10 cellular contexts compared by ENCODE assay signal in genomic region chr1:32181563-32181962, GRCh38. TPM values are rescaled to one million over a fixed set of nuclear protein-coding genes. Genes with fewer than 3 reads are reported as not detected.
DNase-seq lines count a peak whose midpoint lies in the region; ATAC-seq and TF ChIP-seq lines count a peak whose summit lies in the region.
"Had no signal": no experiment of that assay in that cellular context is flagged by ENCODE, and none has a peak within 500 bp of the region (broad histone marks: within the 10 kb centered on the region; RNA-seq: fewer than 3 reads in every experiment).

No MANE protein-coding gene starts in this region.

- TF ChIP-seq CTCF in WI38 (IDR thresholded peaks at IDR 0.05; ENCODE audit: low read depth, low read length) (no peak), fibroblast of mammary gland (conservative IDR thresholded peaks at IDR 0.05; ENCODE audit: control insufficient read depth, insufficient read depth, low read depth, low read length) (no peak)

- no peaks in the 10 kb centered on the region for H3K9me2 ChIP-seq in GM23248 (ENCODE audit: insufficient read depth)

- H3K36me3 ChIP-seq in GM23248 (ENCODE audit: low read depth) (peaks cover 26% of the 10 kb centered on the region), skeletal muscle tissue (ENCODE audit: control insufficient read depth in 3 of 3, insufficient read depth in 3 of 3, low read length in 3 of 3) (peaks cover 18 to 31% (median 28%) of the 10 kb centered on the region in 3 donors)

- peak; percentile 38 for DNase-seq in GM23248
- no peak for DNase-seq in fibroblast of mammary gland (ENCODE audit: low read depth)
- DNase-seq in NCI-H2029 (lab: John Stamatoyannopoulos, UW): no peak
- DNase-seq: activated CD8-positive, alpha-beta memory T cell treated with anti-CD3 and anti-CD28 coated beads for 24 hours; NCI-H774; stimulated activated CD4-positive, alpha-beta T cell treated with anti-CD3 and anti-CD28 coated beads, Interleukin-12 subunit alpha, Interleukin-12 subunit beta, amount 100 ng/mL, for 4 hours had no signal

- peak overlapping the region; percentile 99 for H3K4me2 ChIP-seq in GM23248 (ENCODE audit: unreplicated experiment)

- in situ Hi-C loops in GM23248 (cut with MboI): no loop called here

- 12 to 15% methylated on average over 5 of the region's 5 CpGs for WGBS in GM23248 (ENCODE audit: low coverage in 1 of 2, low lambda C conversion rate in 2 of 2, missing lambda C conversion rate in 2 of 2), 2 experiments

- no peaks in the 10 kb centered on the region for H3K27me3 ChIP-seq in GM23248 (replicated peaks; ENCODE audit: insufficient read depth)
- H3K27me3 ChIP-seq in skeletal muscle tissue (ENCODE audit: control insufficient read depth in 3 of 3, insufficient read depth in 3 of 3, low read length in 3 of 3): no peaks in the 10 kb centered on the region

- H4K20me1 ChIP-seq in GM23248 (ENCODE audit: insufficient read depth): peaks cover 5% of the 10 kb centered on the region; the same call in 1 of the 2 replicates

- H3K27ac ChIP-seq in GM23248 (peak overlapping the region; percentile 99; the same call in 1 of the 2 replicates), skeletal muscle tissue (ENCODE audit: low read depth, low read length) (no peak overlapping the region)

- no peak for ATAC-seq in HG02588 (IDR thresholded peaks at IDR 0.05; ENCODE audit: unreplicated experiment)
- ATAC-seq in HG03469 (IDR thresholded peaks at IDR 0.05; ENCODE audit: unreplicated experiment): no peak

- H3K79me2 ChIP-seq in GM23248 (ENCODE audit: insufficient read depth): peaks cover 65% of the 10 kb centered on the region

- H3K4me3 ChIP-seq in GM23248 (peak overlapping the region; percentile 92), WI38 (ENCODE audit: low read depth, low read length) (peak overlapping the region; percentile 34), fibroblast of mammary gland (ENCODE audit: control insufficient read depth, low read depth, low read length) (peak overlapping the region; percentile 64), skeletal muscle tissue (ENCODE audit: low read length in 3 of 3) (peak overlapping the region; percentile 49 to 88 (median 83))

- H3K9ac ChIP-seq in GM23248 (peak overlapping the region; percentile 99), skeletal muscle tissue (ENCODE audit: low read depth in 1 of 3, low read length in 3 of 3) (peak overlapping the region; percentile 49 to 97 (median 92))

- no peaks in the 10 kb centered on the region for H3K9me3 ChIP-seq in GM23248 (ENCODE audit: low read depth)
- no peaks in the 10 kb centered on the region for H3K9me3 ChIP-seq in skeletal muscle tissue (ENCODE audit: control insufficient read depth in 3 of 3, low read length in 3 of 3)

- no peak overlapping the region for H2AFZ ChIP-seq in GM23248

- H3F3A ChIP-seq in GM23248 (ENCODE audit: insufficient read depth): peaks cover 44% of the 10 kb centered on the region

- H3K4me1 ChIP-seq in GM23248 (ENCODE audit: insufficient read depth) (peaks cover 39% of the 10 kb centered on the region), skeletal muscle tissue (ENCODE audit: control insufficient read depth in 3 of 3, insufficient read depth in 3 of 3, low read length in 3 of 3) (peaks cover 41 to 50% (median 42%) of the 10 kb centered on the region in 3 donors)

RNA-seq across cellular contexts. Expression of gene TXLNA, which starts 2.1 kb away (rescaled TPM):
- 92.1 and 99.9 TPM in 2 replicates for total RNA-seq in GM23248 (2014; rRNA removed; shearing (Covaris generic))
- 77.5 and 77.6 TPM in 2 replicates for polyA plus RNA-seq in GM23248 (2016; fragmentation: Nextera tagmentation; extraction: Ambion mirVana)
- total RNA-seq in skeletal muscle tissue: 30.8 TPM

RNA-seq across cellular contexts. Expression of gene CCDC28B, which starts 18.8 kb away (rescaled TPM):
- total RNA-seq in GM23248 (2014; rRNA removed; shearing (Covaris generic)): 10.4 and 17.7 TPM in 2 replicates
- 19.7 TPM in 2 replicates for polyA plus RNA-seq in GM23248 (2016; fragmentation: Nextera tagmentation; extraction: Ambion mirVana)
- total RNA-seq in skeletal muscle tissue: 58.5 TPM

RNA-seq across cellular contexts. Expression of gene IQCC, which starts 23.9 kb away (rescaled TPM):
- total RNA-seq in GM23248 (2014; rRNA removed; shearing (Covaris generic)): 0.97 and 1.4 TPM in 2 replicates
- polyA plus RNA-seq in GM23248 (2016; fragmentation: Nextera tagmentation; extraction: Ambion mirVana): 1.7 and 2.2 TPM in 2 replicates
- total RNA-seq in skeletal muscle tissue: 2.6 TPM

RNA-seq across cellular contexts. Expression of gene DCDC2B, which starts 27.3 kb away (rescaled TPM):
- not detected in 2 replicates for total RNA-seq in GM23248 (2014; rRNA removed; shearing (Covaris generic))
- polyA plus RNA-seq in GM23248 (2016; fragmentation: Nextera tagmentation; extraction: Ambion mirVana): 0.21 and 0.25 TPM in 2 replicates
- not detected for total RNA-seq in skeletal muscle tissue

RNA-seq across cellular contexts. Expression of gene TMEM234, which starts 40.6 kb away (rescaled TPM):
- 12.5 and 23.5 TPM in 2 replicates for total RNA-seq in GM23248 (2014; rRNA removed; shearing (Covaris generic))
- 25.6 and 26.1 TPM in 2 replicates for polyA plus RNA-seq in GM23248 (2016; fragmentation: Nextera tagmentation; extraction: Ambion mirVana)
- total RNA-seq in skeletal muscle tissue: 10.4 TPM

Comparison
In these comparisons a context has a peak if more than half of its experiments do, and no peak if none do; other contexts are left out.
1. H3K4me3 ChIP-seq: peak in every context shown above with its lines; median percentile 92 in GM23248; 83 in skeletal muscle tissue; 64 in fibroblast of mammary gland; 34 in WI38.